Comparison of ENCODE assay signal across 8 cellular contexts in the genomic region with DNA sequence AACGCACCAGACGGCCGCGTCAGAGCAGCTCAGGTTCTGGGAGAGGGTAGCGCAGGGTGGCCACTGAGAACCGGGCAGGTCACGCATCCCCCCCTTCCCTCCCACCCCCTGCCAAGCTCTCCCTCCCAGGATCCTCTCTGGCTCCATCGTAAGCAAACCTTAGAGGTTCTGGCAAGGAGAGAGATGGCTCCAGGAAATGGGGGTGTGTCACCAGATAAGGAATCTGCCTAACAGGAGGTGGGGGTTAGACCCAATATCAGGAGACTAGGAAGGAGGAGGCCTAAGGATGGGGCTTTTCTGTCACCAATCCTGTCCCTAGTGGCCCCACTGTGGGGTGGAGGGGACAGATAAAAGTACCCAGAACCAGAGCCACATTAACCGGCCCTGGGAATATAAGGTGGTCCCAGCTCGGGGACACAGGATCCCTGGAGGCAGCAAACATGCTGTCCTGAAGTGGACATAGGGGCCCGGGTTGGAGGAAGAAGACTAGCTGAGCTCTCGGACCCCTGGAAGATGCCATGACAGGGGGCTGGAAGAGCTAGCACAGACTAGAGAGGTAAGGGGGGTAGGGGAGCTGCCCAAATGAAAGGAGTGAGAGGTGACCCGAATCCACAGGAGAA. TPM values are rescaled to one million over a fixed set of nuclear protein-coding genes. Genes with fewer than 3 reads are reported as not detected.
A peak's percentile ranks its signal among the peaks of the same experiment; 100 is the strongest.
DNase-seq lines count a peak whose midpoint lies in the region; ATAC-seq and TF ChIP-seq lines count a peak whose summit lies in the region.

No MANE protein-coding gene starts in this region.

- DNase-seq in CD14-positive monocyte (ENCODE audit: low spot score) (no peak), MM.1S (no peak), dorsolateral prefrontal cortex (no peak), nephron progenitor cell (no peak)

- no peaks in the 10 kb centered on the region for H3K9me2 ChIP-seq in MM.1S (replicated peaks; ENCODE audit: insufficient read depth, low read length)

- no peaks in the 10 kb centered on the region for H4K20me1 ChIP-seq in MM.1S (ENCODE audit: insufficient read depth, low read length)

- TF ChIP-seq CTCF in CD14-positive monocyte (IDR thresholded peaks at IDR 0.05) (no peak), MM.1S (IDR thresholded peaks at IDR 0.05; ENCODE audit: low read length) (no peak), dorsolateral prefrontal cortex (IDR thresholded peaks at IDR 0.05 in 54 of 56, conservative IDR thresholded peaks at IDR 0.05 in 2 of 56; ENCODE audit: low read depth in 1 of 56, partially characterized antibody in 56 of 56) (no peak), nephron progenitor cell (IDR thresholded peaks at IDR 0.05) (no peak)

- H3K4me1 ChIP-seq in MM.1S (ENCODE audit: low read length): peaks cover 10% of the 10 kb centered on the region; the same call in 1 of the 2 replicates

- H3K4me3 Mint-ChIP-seq in CD14-positive monocyte (peak overlapping the region; percentile 95 to 100), nephron progenitor cell (peak overlapping the region; percentile 91)

- 0 out of 2 replicates have a peak, but pooled peaks cover 4% of the 10 kb centered on the region for H3F3A ChIP-seq in MM.1S (ENCODE audit: insufficient read depth, low read length)

- peak overlapping the region; percentile 93 for H3K4me2 ChIP-seq in MM.1S (ENCODE audit: low read depth, low read length)

- H3K79me2 ChIP-seq in MM.1S (ENCODE audit: low read length): peaks cover 56% of the 10 kb centered on the region

- H3K36me3 Mint-ChIP-seq in CD14-positive monocyte (peaks cover 11 to 38% of the 10 kb centered on the region in 2 donors), nephron progenitor cell (ENCODE audit: low read depth) (no peaks in the 10 kb centered on the region)

- H3K9me3 ChIP-seq in MM.1S (replicated peaks; ENCODE audit: insufficient read depth, low read length): no peaks in the 10 kb centered on the region

- intact Hi-C loops in CD14-positive monocyte (cut with micrococcal nuclease) (loop anchor here in 1 of 2 donors (10.0 kb wide), 1 partner anchor 139 kb away; a partner anchor contains a TSS), dorsolateral prefrontal cortex (cut with DNase I) (loop anchor here in 1 of 2 donors (2.0 to 10.0 kb wide), 3 partner anchors 53 to 1029 kb away; a partner anchor contains a TSS)

- H3K4me1 Mint-ChIP-seq in CD14-positive monocyte: peaks cover 43% of the 10 kb centered on the region
- H3K4me1 Mint-ChIP-seq in nephron progenitor cell: peaks cover 69% of the 10 kb centered on the region

- H3K4me3 ChIP-seq in MM.1S (ENCODE audit: low read length) (peak overlapping the region; percentile 79), dorsolateral prefrontal cortex (peak overlapping the region; percentile 58 to 93 (median 84))

- peak overlapping the region; percentile 70 to 99 (median 97) for H3K27ac Mint-ChIP-seq in CD14-positive monocyte
- H3K27ac Mint-ChIP-seq in nephron progenitor cell: peak overlapping the region; percentile 66

- peak overlapping the region; percentile 72; the same call in 1 of the 2 replicates for H3K9ac ChIP-seq in MM.1S (ENCODE audit: low read length)

- no peaks in the 10 kb centered on the region for H3K36me3 ChIP-seq in MM.1S (replicated peaks; ENCODE audit: insufficient read depth, low read length)

- H3K9me3 Mint-ChIP-seq in CD14-positive monocyte (no peaks in the 10 kb centered on the region), nephron progenitor cell (no peaks in the 10 kb centered on the region)

- H3K27ac ChIP-seq in MM.1S (ENCODE audit: low read length) (no peak overlapping the region), dorsolateral prefrontal cortex (peak overlapping the region in 38 of 59 donors; percentile 36 to 92 (median 74))

- H2AFZ ChIP-seq in MM.1S (ENCODE audit: low read length): no peak overlapping the region

- peaks cover 2 to 8% (median 6%) of the 10 kb centered on the region in 3 donors for H3K27me3 Mint-ChIP-seq in CD14-positive monocyte (ENCODE audit: low read depth in 3 of 3)
- H3K27me3 Mint-ChIP-seq in nephron progenitor cell (ENCODE audit: low read depth, poor library complexity): peaks cover 14% of the 10 kb centered on the region

- ATAC-seq in HG03039 (IDR thresholded peaks at IDR 0.05; ENCODE audit: unreplicated experiment): no peak
- ATAC-seq in GM19463 (IDR thresholded peaks at IDR 0.05; ENCODE audit: unreplicated experiment): no peak
- ATAC-seq in HG02885 (IDR thresholded peaks at IDR 0.05; ENCODE audit: poor library complexity, unreplicated experiment): no peak
- no peak for ATAC-seq in GM21381 (IDR thresholded peaks at IDR 0.05; ENCODE audit: unreplicated experiment)

- H3K27me3 ChIP-seq in MM.1S (replicated peaks; ENCODE audit: insufficient read depth, low read length) (peaks cover 15% of the 10 kb centered on the region), dorsolateral prefrontal cortex (no peaks in the 10 kb centered on the region)

RNA-seq across cellular contexts. Expression of a gene that starts 1.9 kb away (rescaled TPM):
- 1 to 10 TPM; 2.1 to 2.6 TPM for polyA plus RNA-seq in CD14-positive monocyte
- total RNA-seq in dorsolateral prefrontal cortex: 100 to 1,000 TPM; 105 to 212 (median 148) TPM

RNA-seq across cellular contexts. Expression of a gene that starts 33.5 kb away (rescaled TPM):
- polyA plus RNA-seq in CD14-positive monocyte: 10 to 100 TPM in 1 of 2 donors, 1 to 10 TPM in 1; 9.8 to 41.9 TPM
- total RNA-seq in dorsolateral prefrontal cortex: 10 to 100 TPM in 68 of 120 experiments, 1 to 10 TPM in 52; 1.3 to 45.0 (median 10.7) TPM

RNA-seq across cellular contexts. Expression of a gene that starts 39.9 kb away (rescaled TPM):
- 1 to 10 TPM; 1.5 to 1.8 TPM for polyA plus RNA-seq in CD14-positive monocyte
- 1 to 10 TPM in 45 of 120 experiments, under 1 TPM in 28, not detected in 47; 0.16 to 4.1 (median 1.1) TPM for total RNA-seq in dorsolateral prefrontal cortex

RNA-seq across cellular contexts. Expression of a gene that starts 42.0 kb away (rescaled TPM):
- 1 to 10 TPM in 1 of 2 donors, not detected in 1; 1.2 TPM for polyA plus RNA-seq in CD14-positive monocyte
- total RNA-seq in dorsolateral prefrontal cortex: 1 to 10 TPM in 7 of 120 experiments, under 1 TPM in 5, not detected in 108; 0.73 to 2.4 (median 1.2) TPM

RNA-seq across cellular contexts. Expression of a gene that starts 50.9 kb away (rescaled TPM):
- under 1 TPM in 1 of 2 donors, not detected in 1; 0.19 TPM for polyA plus RNA-seq in CD14-positive monocyte
- total RNA-seq in dorsolateral prefrontal cortex: 1 to 10 TPM in 38 of 120 experiments, under 1 TPM in 36, not detected in 46; 0.28 to 3.9 (median 1.0) TPM
